Comparison of ENCODE assay signal across 19 cellular contexts in genomic region chr12:43861015-43861846, GRCh38.
"Had no signal": no experiment of that assay in that cellular context is flagged by ENCODE, and none has a peak within 500 bp of the region (broad histone marks: within the 10 kb centered on the region; RNA-seq: fewer than 3 reads in every experiment).

No MANE protein-coding gene starts in this region.

- H3K36me3 Mint-ChIP-seq: stimulated activated effector memory CD8-positive, alpha-beta T cell treated with anti-CD3 and anti-CD28 coated beads, Interleukin-12 subunit alpha, Interleukin-12 subunit beta, amount 100 ng/mL, for 72 hours had no signal

- ATAC-seq: activated naive CD8-positive, alpha-beta T cell treated with anti-CD3 and anti-CD28 coated beads, Interleukin-2, amount 50 U/mL, for 24 hours; activated T-helper 17 cell treated with anti-CD3 and anti-CD28 coated beads, Interleukin-2, amount 50 U/mL, for 72 hours; gastrocnemius medialis; lower lobe of right lung; naive thymus-derived CD4-positive, alpha-beta T cell; stimulated activated effector memory CD8-positive, alpha-beta T cell treated with anti-CD3 and anti-CD28 coated beads, Interleukin-12 subunit alpha, Interleukin-12 subunit beta, amount 100 ng/mL, for 72 hours had no signal

- H3K27ac Mint-ChIP-seq: activated naive CD4-positive, alpha-beta T cell treated with anti-CD3 and anti-CD28 coated beads for 36 hours; activated naive CD8-positive, alpha-beta T cell treated with anti-CD3 and anti-CD28 coated beads, Interleukin-2, amount 50 U/mL, for 24 hours; activated T-helper 17 cell treated with anti-CD3 and anti-CD28 coated beads, Interleukin-2, amount 50 U/mL, for 72 hours; naive thymus-derived CD4-positive, alpha-beta T cell; stimulated activated effector memory CD8-positive, alpha-beta T cell treated with anti-CD3 and anti-CD28 coated beads, Interleukin-12 subunit alpha, Interleukin-12 subunit beta, amount 100 ng/mL, for 72 hours had no signal

- DNase-seq: activated CD4-positive, alpha-beta T cell treated with anti-CD3 and anti-CD28 coated beads for 1 hour; activated CD4-positive, alpha-beta T cell treated with anti-CD3 and anti-CD28 coated beads, Interleukin-2, amount 50 U/mL, for 4 hours; activated naive CD4-positive, alpha-beta T cell treated with anti-CD3 and anti-CD28 coated beads for 36 hours; activated naive CD8-positive, alpha-beta T cell treated with anti-CD3 and anti-CD28 coated beads, Interleukin-2, amount 50 U/mL, for 24 hours; activated T-cell treated with anti-CD3 and anti-CD28 coated beads for 4 hours; central memory CD4-positive, alpha-beta T cell; effector CD4-positive, alpha-beta T cell; gastrocnemius medialis; heart left ventricle; left cardiac atrium; lower lobe of right lung; naive thymus-derived CD4-positive, alpha-beta T cell; T-helper 9 cell had no signal

- H3K4me3 Mint-ChIP-seq: activated naive CD4-positive, alpha-beta T cell treated with anti-CD3 and anti-CD28 coated beads for 36 hours; activated naive CD8-positive, alpha-beta T cell treated with anti-CD3 and anti-CD28 coated beads, Interleukin-2, amount 50 U/mL, for 24 hours; activated T-helper 17 cell treated with anti-CD3 and anti-CD28 coated beads, Interleukin-2, amount 50 U/mL, for 72 hours; naive thymus-derived CD4-positive, alpha-beta T cell; stimulated activated effector memory CD8-positive, alpha-beta T cell treated with anti-CD3 and anti-CD28 coated beads, Interleukin-12 subunit alpha, Interleukin-12 subunit beta, amount 100 ng/mL, for 72 hours had no signal

- H3K4me1 ChIP-seq: gastrocnemius medialis, lower lobe of right lung, parathyroid adenoma had no signal

- H3K9me3 ChIP-seq: gastrocnemius medialis, heart left ventricle, lower lobe of right lung, thoracic aorta had no signal

- H3K4me1 Mint-ChIP-seq: activated naive CD8-positive, alpha-beta T cell treated with anti-CD3 and anti-CD28 coated beads, Interleukin-2, amount 50 U/mL, for 24 hours; activated T-helper 17 cell treated with anti-CD3 and anti-CD28 coated beads, Interleukin-2, amount 50 U/mL, for 72 hours; stimulated activated effector memory CD8-positive, alpha-beta T cell treated with anti-CD3 and anti-CD28 coated beads, Interleukin-12 subunit alpha, Interleukin-12 subunit beta, amount 100 ng/mL, for 72 hours had no signal

- H3K4me3 ChIP-seq: coronary artery, gastrocnemius medialis, heart left ventricle, lower lobe of right lung, thoracic aorta had no signal

- H3K27ac ChIP-seq: coronary artery, gastrocnemius medialis, heart left ventricle, lower lobe of right lung, parathyroid adenoma, thoracic aorta, VCaP had no signal

- H3K9me3 Mint-ChIP-seq: activated naive CD4-positive, alpha-beta T cell treated with anti-CD3 and anti-CD28 coated beads for 36 hours; activated naive CD8-positive, alpha-beta T cell treated with anti-CD3 and anti-CD28 coated beads, Interleukin-2, amount 50 U/mL, for 24 hours; activated T-helper 17 cell treated with anti-CD3 and anti-CD28 coated beads, Interleukin-2, amount 50 U/mL, for 72 hours; stimulated activated effector memory CD8-positive, alpha-beta T cell treated with anti-CD3 and anti-CD28 coated beads, Interleukin-12 subunit alpha, Interleukin-12 subunit beta, amount 100 ng/mL, for 72 hours had no signal

- H3K36me3 ChIP-seq: gastrocnemius medialis, heart left ventricle, lower lobe of right lung, thoracic aorta had no signal

- H3K27me3 ChIP-seq: gastrocnemius medialis, heart left ventricle had no signal

- H3K27me3 Mint-ChIP-seq: activated naive CD8-positive, alpha-beta T cell treated with anti-CD3 and anti-CD28 coated beads, Interleukin-2, amount 50 U/mL, for 24 hours; activated T-helper 17 cell treated with anti-CD3 and anti-CD28 coated beads, Interleukin-2, amount 50 U/mL, for 72 hours; naive thymus-derived CD4-positive, alpha-beta T cell had no signal
